9 cellular contexts compared by ENCODE assay signal in the genomic region with DNA sequence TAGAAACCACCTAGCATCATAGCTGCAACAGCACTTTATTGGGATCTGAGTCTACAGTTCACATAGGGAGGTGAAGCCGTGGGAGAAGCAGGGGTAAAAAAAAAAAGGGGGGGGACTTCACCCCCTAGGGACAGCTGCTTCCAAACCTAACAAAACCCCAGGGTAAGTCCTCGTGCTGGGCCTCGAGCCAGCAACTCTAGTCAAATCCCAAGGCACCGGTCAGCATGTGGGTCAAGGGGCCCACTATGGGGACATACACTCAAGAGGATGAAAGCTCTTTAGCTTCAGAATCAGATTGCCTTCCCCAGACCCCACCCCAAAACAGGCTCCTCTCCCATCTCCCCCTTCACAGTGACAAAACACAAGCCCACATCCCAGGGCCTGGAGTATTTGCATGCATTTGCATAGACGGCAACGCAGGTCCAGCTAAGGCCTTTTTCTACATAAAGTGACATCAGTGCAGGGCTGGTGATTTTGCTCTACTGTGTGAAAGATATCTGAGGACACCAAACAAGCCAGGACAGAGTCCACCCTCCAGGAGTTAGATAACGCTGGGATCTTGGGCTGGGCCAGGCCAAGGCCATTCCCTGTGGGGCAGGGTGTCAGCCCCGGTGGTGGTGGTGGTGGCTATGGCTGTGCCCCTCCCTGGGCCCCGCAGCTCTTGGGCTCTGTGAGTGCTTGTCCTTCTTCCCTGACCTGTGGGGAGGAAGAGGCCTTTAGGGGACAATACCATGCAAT. TPM values are rescaled to one million over a fixed set of nuclear protein-coding genes. Genes with fewer than 3 reads are reported as not detected.
DNase-seq lines count a peak whose midpoint lies in the region; ATAC-seq and TF ChIP-seq lines count a peak whose summit lies in the region.
"Had no signal": no experiment of that assay in that cellular context is flagged by ENCODE, and none has a peak within 500 bp of the region (broad histone marks: within the 10 kb centered on the region; RNA-seq: fewer than 3 reads in every experiment).

No MANE protein-coding gene starts in this region.

- H3K27me3 ChIP-seq in right lobe of liver, result no peaks in the 10 kb centered on the region
- H3K27me3 ChIP-seq in transverse colon, result no peaks in the 10 kb centered on the region

- in situ Hi-C loops in transverse colon (cut with MboI; ENCODE audit: low pct_ligation_motif_present in 1 of 4, low pct_unique_long_range_greater_than_20kb in 1 of 4, low sequenced_read_pairs in 3 of 4), result no loop called here

- CTCF ChIA-PET in activated naive CD4-positive, alpha-beta T cell treated with anti-CD3 and anti-CD28 coated beads for 36 hours (lab: Charles Lee), result interaction anchor here (0.7 to 2.9 kb wide), 17 partner anchors 9 to 382 kb away, joined by 3 to 7 read pairs (median 4); partner anchors contain the start of gene PMVK
- CTCF ChIA-PET in activated CD8-positive, alpha-beta T cell treated with anti-CD3 and anti-CD28 coated beads, Interleukin-2, amount 10 ng/mL, durations not matched to agents 7 days and 5 days (lab: Charles Lee), result interaction anchor here (0.9 to 1.7 kb wide), 18 partner anchors 17 to 289 kb away, joined by 3 to 10 read pairs (median 4); partner anchors contain the start of genes CKS1B and FLAD1

- no peaks in the 10 kb centered on the region for H3K9me3 Mint-ChIP-seq in activated naive CD4-positive, alpha-beta T cell treated with anti-CD3 and anti-CD28 coated beads for 36 hours
- no peaks in the 10 kb centered on the region for H3K9me3 Mint-ChIP-seq in activated CD8-positive, alpha-beta T cell treated with anti-CD3 and anti-CD28 coated beads, Interleukin-2, amount 10 ng/mL, durations not matched to agents 7 days and 5 days (ENCODE audit: insufficient read depth)
- no peaks in the 10 kb centered on the region for H3K9me3 Mint-ChIP-seq in osteocyte (ENCODE audit: unreplicated experiment)

- TF ChIP-seq EP300 in transverse colon (IDR thresholded peaks at IDR 0.05; ENCODE audit: low read depth), result no peak

- no peak for TF ChIP-seq POLR2A in right lobe of liver (IDR thresholded peaks at IDR 0.05)
- no peak for TF ChIP-seq POLR2A in transverse colon (IDR thresholded peaks at IDR 0.05)

- H3K36me3 Mint-ChIP-seq in activated naive CD4-positive, alpha-beta T cell treated with anti-CD3 and anti-CD28 coated beads for 36 hours (ENCODE audit: low read depth), result peaks cover 5% of the 10 kb centered on the region
- peaks cover 17% of the 10 kb centered on the region for H3K36me3 Mint-ChIP-seq in activated CD8-positive, alpha-beta T cell treated with anti-CD3 and anti-CD28 coated beads, Interleukin-2, amount 10 ng/mL, durations not matched to agents 7 days and 5 days (ENCODE audit: low read depth)
- H3K36me3 Mint-ChIP-seq in osteocyte (ENCODE audit: unreplicated experiment), result peaks cover 9% of the 10 kb centered on the region

- ATAC-seq in activated CD8-positive, alpha-beta T cell treated with anti-CD3 and anti-CD28 coated beads, Interleukin-2, amount 10 ng/mL, durations not matched to agents 7 days and 5 days, result no peak
- ATAC-seq in right lobe of liver, result peak; percentile 73 to 86 (median 80)
- ATAC-seq in GM21619 (IDR thresholded peaks at IDR 0.05; ENCODE audit: unreplicated experiment), result no peak

- peak overlapping the region; percentile 18 to 86 (median 70) for H3K27ac ChIP-seq in right lobe of liver
- peak overlapping the region; percentile 23 to 78 (median 54) for H3K27ac ChIP-seq in transverse colon

- intact Hi-C loops in activated naive CD4-positive, alpha-beta T cell treated with anti-CD3 and anti-CD28 coated beads for 36 hours (cut with micrococcal nuclease), result no loop called here
- intact Hi-C loops in right lobe of liver (cut with DNase I), result no loop called here
- intact Hi-C loops in transverse colon (cut with DNase I; ENCODE audit: low total_unique reads), result no loop called here

- POLR2A ChIA-PET in activated CD8-positive, alpha-beta T cell treated with anti-CD3 and anti-CD28 coated beads, Interleukin-2, amount 10 ng/mL, durations not matched to agents 7 days and 5 days (lab: Charles Lee), result interaction anchor here (1.0 to 2.6 kb wide), 3 partner anchors 8 to 207 kb away, joined by 3 to 8 read pairs (median 8); partner anchors contain the start of genes CKS1B and PMVK

- H3K36me3 ChIP-seq in right lobe of liver (peaks cover 0 to 7% (median 0%) of the 10 kb centered on the region in 4 donors), transverse colon (peaks cover 0 to 10% (median 3%) of the 10 kb centered on the region in 4 donors)

- TF ChIP-seq CTCF in right lobe of liver (IDR thresholded peaks at IDR 0.05), result no peak
- no peak for TF ChIP-seq CTCF in transverse colon (IDR thresholded peaks at IDR 0.05)
- TF ChIP-seq CTCF in osteocyte (IDR thresholded peaks at IDR 0.05), result no peak

- peak overlapping the region; percentile 92 for H3K27ac Mint-ChIP-seq in activated naive CD4-positive, alpha-beta T cell treated with anti-CD3 and anti-CD28 coated beads for 36 hours
- H3K27ac Mint-ChIP-seq in activated CD8-positive, alpha-beta T cell treated with anti-CD3 and anti-CD28 coated beads, Interleukin-2, amount 10 ng/mL, durations not matched to agents 7 days and 5 days, result peak overlapping the region; percentile 91
- no peak overlapping the region for H3K27ac Mint-ChIP-seq in osteocyte (ENCODE audit: unreplicated experiment)

- peaks cover 0 to 28% (median 9%) of the 10 kb centered on the region in 4 donors for H3K4me1 ChIP-seq in right lobe of liver
- peaks cover 9 to 40% (median 23%) of the 10 kb centered on the region in 4 donors for H3K4me1 ChIP-seq in transverse colon

- H3K4me3 Mint-ChIP-seq in activated naive CD4-positive, alpha-beta T cell treated with anti-CD3 and anti-CD28 coated beads for 36 hours, result no peak overlapping the region
- H3K4me3 Mint-ChIP-seq in activated CD8-positive, alpha-beta T cell treated with anti-CD3 and anti-CD28 coated beads, Interleukin-2, amount 10 ng/mL, durations not matched to agents 7 days and 5 days, result no peak overlapping the region
- no peak overlapping the region for H3K4me3 Mint-ChIP-seq in osteocyte (ENCODE audit: unreplicated experiment)
- H3K4me3 Mint-ChIP-seq: activated naive CD8-positive, alpha-beta T cell had no signal

- WGBS in right lobe of liver (ENCODE audit: insufficient coverage, low coverage, low lambda C conversion rate, missing lambda C conversion rate), result 20% methylated on average over 8 of the region's 9 CpGs
- WGBS in transverse colon (ENCODE audit: low coverage in 1 of 2), 2 donors, result 38 to 57% methylated on average over 1 to 7 of the region's 9 CpGs

- H3K9me3 ChIP-seq in right lobe of liver, result no peaks in the 10 kb centered on the region
- no peaks in the 10 kb centered on the region for H3K9me3 ChIP-seq in transverse colon

- DNase-seq in activated naive CD4-positive, alpha-beta T cell treated with anti-CD3 and anti-CD28 coated beads for 36 hours, result no peak
- DNase-seq in activated naive CD4-positive, alpha-beta T cell treated with anti-CD3 and anti-CD28 coated beads, Interleukin-2, amount 50 U/mL, for 16 hours, result no peak
- DNase-seq in activated CD8-positive, alpha-beta T cell treated with anti-CD3 and anti-CD28 coated beads, Interleukin-2, amount 10 ng/mL, durations not matched to agents 7 days and 5 days, result no peak
- DNase-seq in right lobe of liver (peak; percentile 50 to 83 (median 78)), transverse colon (no peak), NCI-H69 (lab: John Stamatoyannopoulos, UW) (no peak), osteocyte (ENCODE audit: extremely low spot score, unreplicated experiment) (no peak)

- no peaks in the 10 kb centered on the region for H3K27me3 Mint-ChIP-seq in activated naive CD4-positive, alpha-beta T cell treated with anti-CD3 and anti-CD28 coated beads for 36 hours (ENCODE audit: low read depth)
- H3K27me3 Mint-ChIP-seq in activated CD8-positive, alpha-beta T cell treated with anti-CD3 and anti-CD28 coated beads, Interleukin-2, amount 10 ng/mL, durations not matched to agents 7 days and 5 days (ENCODE audit: low read depth), result no peaks in the 10 kb centered on the region
- no peaks in the 10 kb centered on the region for H3K27me3 Mint-ChIP-seq in osteocyte (ENCODE audit: unreplicated experiment)
- H3K27me3 Mint-ChIP-seq: activated naive CD8-positive, alpha-beta T cell had no signal

- H3K4me3 ChIP-seq in right lobe of liver (no peak overlapping the region), transverse colon (no peak overlapping the region)

- H3K4me1 Mint-ChIP-seq in activated naive CD4-positive, alpha-beta T cell treated with anti-CD3 and anti-CD28 coated beads for 36 hours (ENCODE audit: low read depth), result peaks cover 53% of the 10 kb centered on the region
- H3K4me1 Mint-ChIP-seq in activated CD8-positive, alpha-beta T cell treated with anti-CD3 and anti-CD28 coated beads, Interleukin-2, amount 10 ng/mL, durations not matched to agents 7 days and 5 days (ENCODE audit: low read depth), result peaks cover 53% of the 10 kb centered on the region
- H3K4me1 Mint-ChIP-seq in osteocyte (ENCODE audit: unreplicated experiment), result no peaks in the 10 kb centered on the region

RNA-seq across cellular contexts. Expression of gene PMVK, which starts 8.1 kb away (rescaled TPM):
- total RNA-seq in activated naive CD4-positive, alpha-beta T cell treated with anti-CD3 and anti-CD28 coated beads for 36 hours, result 10 to 100 TPM; 29.8 to 30.5 TPM
- total RNA-seq in activated CD8-positive, alpha-beta T cell treated with anti-CD3 and anti-CD28 coated beads, Interleukin-2, amount 10 ng/mL, durations not matched to agents 7 days and 5 days, result 10 to 100 TPM; 40.9 to 43.8 TPM
- 10 to 100 TPM; 16.9 to 34.5 (median 29.2) TPM for total RNA-seq in right lobe of liver
- total RNA-seq in transverse colon, result 10 to 100 TPM in 3 of 4 donors, 1 to 10 TPM in 1; 6.0 to 19.9 (median 13.1) TPM
- total RNA-seq in osteocyte, result 29.5 and 34.5 TPM in 2 replicates

RNA-seq across cellular contexts. Expression of gene PBXIP1, which starts 11.3 kb away (rescaled TPM):
- 10 to 100 TPM; 55.3 to 55.5 TPM for total RNA-seq in activated naive CD4-positive, alpha-beta T cell treated with anti-CD3 and anti-CD28 coated beads for 36 hours
- 10 to 100 TPM; 44.5 to 48.2 TPM for total RNA-seq in activated CD8-positive, alpha-beta T cell treated with anti-CD3 and anti-CD28 coated beads, Interleukin-2, amount 10 ng/mL, durations not matched to agents 7 days and 5 days
- total RNA-seq in right lobe of liver (10 to 100 TPM; 16.7 to 25.9 (median 19.1) TPM), transverse colon (10 to 100 TPM; 54.1 to 94.1 (median 83.6) TPM), osteocyte (90.1 and 92.6 TPM in 2 replicates)

RNA-seq across cellular contexts. Expression of gene PYGO2, which starts 17.0 kb away (rescaled TPM):
- total RNA-seq in activated naive CD4-positive, alpha-beta T cell treated with anti-CD3 and anti-CD28 coated beads for 36 hours, result 10 to 100 TPM; 35.6 to 36.3 TPM
- total RNA-seq in activated CD8-positive, alpha-beta T cell treated with anti-CD3 and anti-CD28 coated beads, Interleukin-2, amount 10 ng/mL, durations not matched to agents 7 days and 5 days, result 10 to 100 TPM; 40.2 to 43.9 TPM
- total RNA-seq in right lobe of liver, result 10 to 100 TPM in 4 of 6 experiments, 1 to 10 TPM in 2; 9.1 to 13.5 (median 10.9) TPM
- total RNA-seq in transverse colon, result 10 to 100 TPM; 23.3 to 63.7 (median 29.0) TPM
- total RNA-seq in osteocyte, result 29.2 and 30.4 TPM in 2 replicates

RNA-seq across cellular contexts. Expression of gene SHC1, which starts 26.0 kb away (rescaled TPM):
- total RNA-seq in activated naive CD4-positive, alpha-beta T cell treated with anti-CD3 and anti-CD28 coated beads for 36 hours, result 10 to 100 TPM; 35.5 to 40.8 TPM
- total RNA-seq in activated CD8-positive, alpha-beta T cell treated with anti-CD3 and anti-CD28 coated beads, Interleukin-2, amount 10 ng/mL, durations not matched to agents 7 days and 5 days, result 10 to 100 TPM; 69.6 to 72.4 TPM
- total RNA-seq in right lobe of liver (100 to 1,000 TPM in 1 of 6 experiments, 10 to 100 TPM in 5; 44.6 to 108 (median 75.3) TPM), transverse colon (100 to 1,000 TPM in 2 of 4 donors, 10 to 100 TPM in 2; 71.1 to 149 (median 92.0) TPM), osteocyte (219 and 239 TPM in 2 replicates)

RNA-seq across cellular contexts. Expression of gene CKS1B, which starts 29.9 kb away (rescaled TPM):
- total RNA-seq in activated naive CD4-positive, alpha-beta T cell treated with anti-CD3 and anti-CD28 coated beads for 36 hours, result 100 to 1,000 TPM; 283 to 291 TPM
- total RNA-seq in activated CD8-positive, alpha-beta T cell treated with anti-CD3 and anti-CD28 coated beads, Interleukin-2, amount 10 ng/mL, durations not matched to agents 7 days and 5 days, result 100 to 1,000 TPM; 151 to 153 TPM
- 10 to 100 TPM; 14.9 to 51.7 (median 23.1) TPM for total RNA-seq in right lobe of liver
- 10 to 100 TPM in 3 of 4 donors, not detected in 1; 28.9 to 41.4 (median 35.2) TPM for total RNA-seq in transverse colon
- total RNA-seq in osteocyte, result 38.5 and 39.6 TPM in 2 replicates

Comparison
In these comparisons a context has a peak if more than half of its experiments do, and no peak if none do; other contexts are left out.
1. DNase-seq: peak in right lobe of liver (3 of 3); none in activated naive CD4-positive, alpha-beta T cell treated with anti-CD3 and anti-CD28 coated beads for 36 hours (single experiment), activated naive CD4-positive, alpha-beta T cell treated with anti-CD3 and anti-CD28 coated beads, Interleukin-2, amount 50 U/mL, for 16 hours (single experiment), activated CD8-positive, alpha-beta T cell treated with anti-CD3 and anti-CD28 coated beads, Interleukin-2, amount 10 ng/mL, durations not matched to agents 7 days and 5 days (single experiment), transverse colon (single experiment), NCI-H69 (single experiment) and osteocyte (single experiment).
2. ATAC-seq: peak in right lobe of liver (4 of 4); none in activated CD8-positive, alpha-beta T cell treated with anti-CD3 and anti-CD28 coated beads, Interleukin-2, amount 10 ng/mL, durations not matched to agents 7 days and 5 days (single experiment) and GM21619 (single experiment).